Comparison of ENCODE assay signal across 8 cellular contexts in genomic region chr14:90382491-90383125, GRCh38. TPM values are rescaled to one million over a fixed set of nuclear protein-coding genes. Genes with fewer than 3 reads are reported as not detected.
DNase-seq lines count a peak whose midpoint lies in the region; ATAC-seq and TF ChIP-seq lines count a peak whose summit lies in the region.

No MANE protein-coding gene starts in this region.

- no peaks in the 10 kb centered on the region for H3K9me3 ChIP-seq in neural progenitor cell (ENCODE audit: low read depth)

- H2AFZ ChIP-seq in neural progenitor cell (replicated peaks), result peak overlapping the region; percentile 80

- H3K4me3 ChIP-seq in foreskin fibroblast (ENCODE audit: low read depth in 1 of 2, low read length in 2 of 2), result peak overlapping the region; percentile 60 to 85
- peak overlapping the region; percentile 56 for H3K4me3 ChIP-seq in neural progenitor cell

- ATAC-seq in HG03064 (IDR thresholded peaks at IDR 0.05; ENCODE audit: low read depth, unreplicated experiment), result peak; percentile 17

- peaks cover 16% of the 10 kb centered on the region for H3F3A ChIP-seq in neural progenitor cell (ENCODE audit: low read depth)

- peak overlapping the region; percentile 71 for H3K9ac ChIP-seq in neural progenitor cell

- H3K4me1 ChIP-seq in neural progenitor cell, result peaks cover 10% of the 10 kb centered on the region

- no peaks in the 10 kb centered on the region for H3K36me3 ChIP-seq in neural progenitor cell

- H3K36me3 Mint-ChIP-seq in activated T-helper 1 cell treated with anti-CD3 and anti-CD28 coated beads, Interleukin-12 subunit alpha, Interleukin-12 subunit beta, Interleukin-2, Interleukin-4 antibody, amounts not matched to agents 30 ng/mL and 10 ng/mL and 1 ng/mL, durations not matched to agents 14 hours and 24 hours and 36 hours (ENCODE audit: low read depth), result no peaks in the 10 kb centered on the region
- H3K36me3 Mint-ChIP-seq in neural progenitor cell, result no peaks in the 10 kb centered on the region

- H3K4me2 ChIP-seq in neural progenitor cell, result peak overlapping the region; percentile 84

- no peak overlapping the region for H3K4me3 Mint-ChIP-seq in activated T-helper 1 cell treated with anti-CD3 and anti-CD28 coated beads, Interleukin-12 subunit alpha, Interleukin-12 subunit beta, Interleukin-2, Interleukin-4 antibody, amounts not matched to agents 30 ng/mL and 10 ng/mL and 1 ng/mL, durations not matched to agents 14 hours and 24 hours and 36 hours
- H3K4me3 Mint-ChIP-seq in neural progenitor cell, result no peak overlapping the region

- H3K27ac Mint-ChIP-seq in activated T-helper 1 cell treated with anti-CD3 and anti-CD28 coated beads, Interleukin-12 subunit alpha, Interleukin-12 subunit beta, Interleukin-2, Interleukin-4 antibody, amounts not matched to agents 30 ng/mL and 10 ng/mL and 1 ng/mL, durations not matched to agents 14 hours and 24 hours and 36 hours, result no peak overlapping the region
- no peak overlapping the region for H3K27ac Mint-ChIP-seq in neural progenitor cell

- DNase-seq in NCI-H2196 (lab: John Stamatoyannopoulos, UW; ENCODE audit: unreplicated experiment) (peak; percentile 35), NCI-H2196 treated with DMSO at 0.1 percent for 48 hours (lab: John Stamatoyannopoulos, UW; ENCODE audit: unreplicated experiment) (no peak), NCI-H774 (lab: John Stamatoyannopoulos, UW) (peak; percentile 64), foreskin fibroblast (peak; percentile 65 to 84), neural progenitor cell (ENCODE audit: low spot score) (peak; percentile 78), substantia nigra (lab: John Stamatoyannopoulos, UW) (peak in 46 of 49 donors; percentile 15 to 94 (median 79))
- DNase-seq in activated T-helper 1 cell treated with anti-CD3 and anti-CD28 coated beads, Interleukin-12 subunit alpha, Interleukin-12 subunit beta, Interleukin-2, Interleukin-4 antibody, amounts not matched to agents 30 ng/mL and 10 ng/mL and 1 ng/mL, durations not matched to agents 14 hours and 24 hours and 36 hours (ENCODE audit: low spot score), result peak; percentile 49

- H3K9me3 Mint-ChIP-seq in activated T-helper 1 cell treated with anti-CD3 and anti-CD28 coated beads, Interleukin-12 subunit alpha, Interleukin-12 subunit beta, Interleukin-2, Interleukin-4 antibody, amounts not matched to agents 30 ng/mL and 10 ng/mL and 1 ng/mL, durations not matched to agents 14 hours and 24 hours and 36 hours, result no peaks in the 10 kb centered on the region
- H3K9me3 Mint-ChIP-seq in neural progenitor cell, result no peaks in the 10 kb centered on the region

- H3K79me2 ChIP-seq in neural progenitor cell (ENCODE audit: low read depth), result no peaks in the 10 kb centered on the region

- no peak for TF ChIP-seq CTCF in foreskin fibroblast (IDR thresholded peaks at IDR 0.05; ENCODE audit: low read depth, low read length)
- TF ChIP-seq CTCF in neural progenitor cell (IDR thresholded peaks at IDR 0.05), result no peak

- H3K4me1 Mint-ChIP-seq in activated T-helper 1 cell treated with anti-CD3 and anti-CD28 coated beads, Interleukin-12 subunit alpha, Interleukin-12 subunit beta, Interleukin-2, Interleukin-4 antibody, amounts not matched to agents 30 ng/mL and 10 ng/mL and 1 ng/mL, durations not matched to agents 14 hours and 24 hours and 36 hours (ENCODE audit: low read depth), result peaks cover 5% of the 10 kb centered on the region
- H3K4me1 Mint-ChIP-seq in neural progenitor cell, result peaks cover 10% of the 10 kb centered on the region

- H3K27me3 Mint-ChIP-seq in activated T-helper 1 cell treated with anti-CD3 and anti-CD28 coated beads, Interleukin-12 subunit alpha, Interleukin-12 subunit beta, Interleukin-2, Interleukin-4 antibody, amounts not matched to agents 30 ng/mL and 10 ng/mL and 1 ng/mL, durations not matched to agents 14 hours and 24 hours and 36 hours (ENCODE audit: insufficient read depth), result peaks cover 1% of the 10 kb centered on the region
- no peaks in the 10 kb centered on the region for H3K27me3 Mint-ChIP-seq in neural progenitor cell (ENCODE audit: insufficient read depth, low read depth)

- intact Hi-C loops in activated T-helper 1 cell treated with anti-CD3 and anti-CD28 coated beads, Interleukin-12 subunit alpha, Interleukin-12 subunit beta, Interleukin-2, Interleukin-4 antibody, amounts not matched to agents 30 ng/mL and 10 ng/mL and 1 ng/mL, durations not matched to agents 14 hours and 24 hours and 36 hours (cut with micrococcal nuclease), result loop anchor here (1.0 to 10.0 kb wide), 11 partner anchors 15 to 1480 kb away; partner anchors contain the start of genes CALM1, NRDE2, PSMC1 and RPS6KA5

- H3K27me3 ChIP-seq in neural progenitor cell, result peaks cover 9% of the 10 kb centered on the region

- H4K20me1 ChIP-seq in neural progenitor cell (ENCODE audit: low read depth), result no peaks in the 10 kb centered on the region

- H3K27ac ChIP-seq in neural progenitor cell (peak overlapping the region; percentile 95), substantia nigra (ENCODE audit: low read depth, low read length, poor library complexity, severe bottlenecking) (peak overlapping the region; percentile 100)

RNA-seq across cellular contexts. Expression of gene CALM1, which starts 14.2 kb away (rescaled TPM):
- 513 and 521 TPM in 2 replicates for total RNA-seq in activated T-helper 1 cell treated with anti-CD3 and anti-CD28 coated beads, Interleukin-12 subunit alpha, Interleukin-12 subunit beta, Interleukin-2, Interleukin-4 antibody, amounts not matched to agents 30 ng/mL and 10 ng/mL and 1 ng/mL, durations not matched to agents 14 hours and 24 hours and 36 hours
- total RNA-seq in neural progenitor cell (ENCODE audit: low replicate concordance), result 273 and 362 TPM in 2 replicates

RNA-seq across cellular contexts. Expression of gene NRDE2, which starts 50.9 kb away (rescaled TPM):
- total RNA-seq in activated T-helper 1 cell treated with anti-CD3 and anti-CD28 coated beads, Interleukin-12 subunit alpha, Interleukin-12 subunit beta, Interleukin-2, Interleukin-4 antibody, amounts not matched to agents 30 ng/mL and 10 ng/mL and 1 ng/mL, durations not matched to agents 14 hours and 24 hours and 36 hours, result 22.9 and 24.4 TPM in 2 replicates
- 10.2 and 13.1 TPM in 2 replicates for total RNA-seq in neural progenitor cell (ENCODE audit: low replicate concordance)
